24 cellular contexts compared by ENCODE assay signal in genomic region chr10:70809726-70810125, GRCh38. TPM values are rescaled to one million over a fixed set of nuclear protein-coding genes. Genes with fewer than 3 reads are reported as not detected.
"Had no signal": no experiment of that assay in that cellular context is flagged by ENCODE, and none has a peak within 500 bp of the region (broad histone marks: within the 10 kb centered on the region; RNA-seq: fewer than 3 reads in every experiment).

No MANE protein-coding gene starts in this region.

- H3K4me3 ChIP-seq: adrenal gland, esophagus squamous epithelium, lung, prostate gland, right atrium auricular region, thoracic aorta, upper lobe of right lung had no signal

- H3K27ac Mint-ChIP-seq: activated naive CD4-positive, alpha-beta T cell treated with anti-CD3 and anti-CD28 coated beads, Interleukin-2, amount 50 U/mL, for 24 hours; stimulated activated naive CD8-positive, alpha-beta T cell treated with anti-CD3 and anti-CD28 coated beads, Interleukin-15, amount 100 ng/mL, for 72 hours; T-helper 17 cell had no signal

- FAIRE-seq: keratinocyte had no signal

- H3K36me3 Mint-ChIP-seq: activated naive CD4-positive, alpha-beta T cell treated with anti-CD3 and anti-CD28 coated beads, Interleukin-2, amount 50 U/mL, for 24 hours had no signal

- H3K36me3 ChIP-seq: adrenal gland, esophagus squamous epithelium, prostate gland, right atrium auricular region, thoracic aorta, upper lobe of right lung had no signal

- H3K9me3 ChIP-seq: adrenal gland, esophagus squamous epithelium, prostate gland, right atrium auricular region, thoracic aorta, upper lobe of right lung had no signal

- DNase-seq: activated CD4-positive, alpha-beta T cell treated with anti-CD3 and anti-CD28 coated beads for 1 hour; activated gamma-delta T cell; adrenal gland; dermis blood vessel endothelial cell; effector memory CD4-positive, alpha-beta T cell; esophagus squamous epithelium; stimulated activated CD4-positive, alpha-beta T cell treated with anti-CD3 and anti-CD28 coated beads, Interleukin-2, amount 100 ng/mL, for 24 hours; stimulated activated naive CD8-positive, alpha-beta T cell treated with anti-CD3 and anti-CD28 coated beads, Interleukin-15, amount 100 ng/mL, for 72 hours; T-helper 17 cell; upper lobe of right lung had no signal

- H3K27ac ChIP-seq: adrenal gland, prostate gland, right atrium auricular region, thoracic aorta, upper lobe of right lung, VCaP had no signal

- H3K4me3 Mint-ChIP-seq: activated naive CD4-positive, alpha-beta T cell treated with anti-CD3 and anti-CD28 coated beads, Interleukin-2, amount 50 U/mL, for 24 hours; stimulated activated naive CD8-positive, alpha-beta T cell treated with anti-CD3 and anti-CD28 coated beads, Interleukin-15, amount 100 ng/mL, for 72 hours; T-helper 17 cell had no signal

- H3K9me3 Mint-ChIP-seq: activated naive CD4-positive, alpha-beta T cell treated with anti-CD3 and anti-CD28 coated beads, Interleukin-2, amount 50 U/mL, for 24 hours; stimulated activated naive CD8-positive, alpha-beta T cell treated with anti-CD3 and anti-CD28 coated beads, Interleukin-15, amount 100 ng/mL, for 72 hours had no signal

- ATAC-seq: left lobe of liver; stimulated activated naive CD8-positive, alpha-beta T cell treated with anti-CD3 and anti-CD28 coated beads, Interleukin-15, amount 100 ng/mL, for 72 hours; T-helper 17 cell; upper lobe of right lung had no signal

- H3K27me3 ChIP-seq: adrenal gland, esophagus squamous epithelium, right atrium auricular region, upper lobe of right lung had no signal

- H3K4me1 ChIP-seq: adrenal gland, prostate gland, right atrium auricular region, upper lobe of right lung had no signal

RNA-seq across cellular contexts. Expression of gene TBATA, which starts 24.5 kb away (rescaled TPM):
- total RNA-seq: activated CD8-positive, alpha-beta memory T cell treated with anti-CD3 and anti-CD28 coated beads for 36 hours; adrenal gland; chondrocyte; dermis blood vessel endothelial cell; esophagus squamous epithelium; left lobe of liver; lung; myocyte; omental fat pad; right atrium auricular region; skeletal muscle tissue; T-helper 17 cell; thoracic aorta; upper lobe of right lung had no signal
- polyA plus RNA-seq: keratinocyte, lung, neural cell had no signal
